23 cellular contexts compared by ENCODE assay signal in genomic region chr3:76950590-76950989, GRCh38.
DNase-seq lines count a peak whose midpoint lies in the region; ATAC-seq and TF ChIP-seq lines count a peak whose summit lies in the region.
"Had no signal": no experiment of that assay in that cellular context is flagged by ENCODE, and none has a peak within 500 bp of the region (broad histone marks: within the 10 kb centered on the region; RNA-seq: fewer than 3 reads in every experiment).

No MANE protein-coding gene starts in this region.

- ATAC-seq in left lobe of liver (peak; percentile 37), right lobe of liver (peak; percentile 52 to 75 (median 70)), HG03280 (IDR thresholded peaks at IDR 0.05; ENCODE audit: unreplicated experiment) (no peak), T-cell (replicated peaks in 1 of 4) (no peak)
- ATAC-seq: GM12878 had no signal

- no peaks in the 10 kb centered on the region for H3K9me3 ChIP-seq in right lobe of liver
- H3K9me3 ChIP-seq: BE2C, BLaER1 had no signal

- CTCF ChIA-PET in T-cell (lab: Charles Lee) = no interaction called here

- 92% methylated on average over 2 of the region's 3 CpGs for WGBS in right lobe of liver (ENCODE audit: insufficient coverage, low coverage, low lambda C conversion rate, missing lambda C conversion rate)

- H3K27me3 Mint-ChIP-seq in T-cell = no peaks in the 10 kb centered on the region
- H3K27me3 Mint-ChIP-seq: CD4-positive, alpha-beta memory T cell; CD4-positive, CD25-positive, alpha-beta regulatory T cell; CD8-positive, alpha-beta memory T cell had no signal

- H3K27ac ChIP-seq in right lobe of liver = no peak overlapping the region
- H3K27ac ChIP-seq: BLaER1 had no signal

- H3K27me3 ChIP-seq in right lobe of liver = no peaks in the 10 kb centered on the region
- H3K27me3 ChIP-seq: BE2C, BLaER1 had no signal

- no peaks in the 10 kb centered on the region for H3K36me3 Mint-ChIP-seq in T-cell
- H3K36me3 Mint-ChIP-seq: CD14-positive monocyte; CD4-positive, alpha-beta memory T cell; CD4-positive, CD25-positive, alpha-beta regulatory T cell; CD8-positive, alpha-beta memory T cell had no signal

- H3K9me3 Mint-ChIP-seq in T-cell = peaks cover 12 to 31% (median 15%) of the 10 kb centered on the region in 3 donors

- H3K4me1 Mint-ChIP-seq in T-cell = no peaks in the 10 kb centered on the region
- H3K4me1 Mint-ChIP-seq: CD14-positive monocyte; CD4-positive, alpha-beta memory T cell; CD4-positive, CD25-positive, alpha-beta regulatory T cell; CD8-positive, alpha-beta memory T cell had no signal

- TF ChIP-seq CTCF in right lobe of liver (IDR thresholded peaks at IDR 0.05) = no peak

- no peaks in the 10 kb centered on the region for H3K36me3 ChIP-seq in right lobe of liver
- H3K36me3 ChIP-seq: BE2C, BLaER1 had no signal

- intact Hi-C loops in right lobe of liver (cut with DNase I) = no loop called here

- peak; percentile 2 for DNase-seq in DMS53 (lab: John Stamatoyannopoulos, UW)
- no peak for DNase-seq in DMS53 treated with DMSO at 0.1 percent for 48 hours (lab: John Stamatoyannopoulos, UW; ENCODE audit: unreplicated experiment)
- DNase-seq in left lobe of liver (ENCODE audit: low spot score) = no peak
- DNase-seq in right lobe of liver = no peak
- DNase-seq in MV-4-11 (lab: John Stamatoyannopoulos, UW) = no peak
- no peak for DNase-seq in T-cell
- DNase-seq: 8988T; ACHN; BE2C; C1 segment of cervical spinal cord; CD4-positive, alpha-beta memory T cell; CD4-positive, CD25-positive, alpha-beta regulatory T cell; CD8-positive, alpha-beta memory T cell; COR-L47; DMS 273 treated with DMSO at 0.1 percent for 48 hours; DMS153; DMS79; DND-41; GDM1 had no signal

- TF ChIP-seq POLR2A in right lobe of liver (IDR thresholded peaks at IDR 0.05) = no peak

- POLR2A ChIA-PET in T-cell (lab: Charles Lee) = no interaction called here

- H3K4me3 ChIP-seq in right lobe of liver = no peak overlapping the region
- H3K4me3 ChIP-seq: BLaER1, GM12878 had no signal

- H3K27ac Mint-ChIP-seq in T-cell = no peak overlapping the region
- H3K27ac Mint-ChIP-seq: CD14-positive monocyte; CD4-positive, alpha-beta memory T cell; CD4-positive, CD25-positive, alpha-beta regulatory T cell; CD8-positive, alpha-beta memory T cell had no signal

- H3K4me1 ChIP-seq in right lobe of liver = peaks cover 0 to 8% (median 0%) of the 10 kb centered on the region in 4 donors
- H3K4me1 ChIP-seq: BE2C, BLaER1 had no signal

- H3K4me3 Mint-ChIP-seq in T-cell = no peak overlapping the region
- H3K4me3 Mint-ChIP-seq: CD14-positive monocyte; CD4-positive, alpha-beta memory T cell; CD4-positive, CD25-positive, alpha-beta regulatory T cell; CD8-positive, alpha-beta memory T cell had no signal

Comparison
In these comparisons a context has a peak if more than half of its experiments do, and no peak if none do; other contexts are left out.
1. ATAC-seq: peak in left lobe of liver (single experiment) and right lobe of liver (4 of 4); none in HG03280 (single experiment) and T-cell (0 of 4).